Comparison of ENCODE assay signal across 1 cellular context in the genomic region with DNA sequence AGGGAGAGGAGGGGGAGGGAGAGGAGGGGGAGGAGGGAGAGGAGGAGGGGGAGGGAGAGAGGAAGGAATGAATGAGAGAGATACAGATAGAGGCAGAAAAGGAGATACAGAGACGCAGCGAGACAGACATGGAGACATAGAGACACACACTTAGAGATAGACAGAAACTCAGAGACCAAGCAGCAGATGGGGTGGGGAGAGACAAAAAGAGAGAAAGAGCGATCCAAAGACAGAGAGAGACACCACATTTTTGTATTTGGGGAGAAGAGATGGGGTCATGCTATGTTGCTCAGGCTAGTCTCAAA.
A peak's percentile ranks its signal among the peaks of the same experiment; 100 is the strongest.
TF ChIP-seq lines count a peak whose summit lies in the region.

No MANE protein-coding gene starts in this region.

TF ChIP-seq in K562, 482 proteins besides CTCF, POLR2A, EP300 and RAD21:
- TF ChIP-seq RAD51 (IDR thresholded peaks at IDR 0.05; ENCODE audit: borderline replicate concordance, low read depth) (no peak), ZNF263 (CRISPR knock-in tag; IDR thresholded peaks at IDR 0.05; ENCODE audit: borderline replicate concordance) (peak; percentile 98), BACH1 (tag; IDR thresholded peaks at IDR 0.05) (no peak), POLR2G (IDR thresholded peaks at IDR 0.05; ENCODE audit: low read depth, low read length) (no peak), ZNF696 (CRISPR knock-in tag; conservative IDR thresholded peaks at IDR 0.05) (no peak)
- TF ChIP-seq, protein P1, sequence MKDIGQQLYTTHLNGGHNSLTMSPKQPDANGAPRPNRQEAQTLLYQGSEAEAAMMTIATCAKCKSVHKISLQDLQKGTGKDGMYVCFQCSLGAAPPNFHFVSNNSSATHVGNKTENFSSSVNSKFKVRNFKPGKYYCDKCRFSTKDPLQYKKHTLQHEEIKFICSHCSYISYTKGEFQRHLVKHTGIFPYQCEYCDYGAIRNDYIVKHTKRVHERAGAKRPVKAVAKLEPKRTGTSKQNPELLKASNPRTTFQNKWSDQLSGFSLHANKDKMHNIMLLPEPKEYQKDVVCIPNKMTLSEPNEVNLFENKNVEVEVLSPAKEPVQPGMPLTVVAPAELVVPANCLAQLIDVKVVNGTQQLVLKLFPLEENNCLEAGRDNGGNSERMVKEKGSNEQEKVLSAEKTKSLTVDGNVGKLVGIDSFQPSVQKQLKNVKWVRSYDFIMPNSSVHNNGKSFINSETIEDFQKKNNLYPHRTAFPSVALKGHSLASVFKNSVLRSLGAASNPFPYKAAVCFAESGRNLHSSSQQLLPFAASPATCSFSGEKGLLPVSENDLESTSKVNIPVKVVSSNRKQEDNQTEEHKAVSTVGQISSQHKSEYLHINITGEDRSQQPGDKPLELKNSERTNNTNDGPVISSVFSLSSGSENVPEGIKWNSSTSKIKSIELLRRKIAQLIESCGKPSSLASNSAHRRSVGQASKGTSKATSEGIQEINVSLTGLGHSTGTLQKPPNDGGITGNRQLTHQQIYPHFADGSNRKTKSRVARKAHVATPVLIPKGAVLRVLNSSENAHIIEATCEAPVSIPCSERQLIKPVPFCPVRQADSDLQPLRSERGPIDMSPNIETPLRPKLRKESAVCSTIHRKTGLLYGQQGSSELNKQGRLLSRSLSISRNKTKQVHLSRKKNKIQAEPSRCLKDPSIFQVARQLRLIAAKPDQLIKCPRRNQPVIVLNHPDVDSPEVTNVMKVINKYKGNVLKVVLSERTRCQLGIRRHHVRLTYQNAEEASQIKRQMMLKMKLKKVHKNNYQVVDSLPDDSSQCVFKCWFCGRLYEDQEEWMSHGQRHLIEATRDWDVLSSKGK (CRISPR knock-in tag; IDR thresholded peaks at IDR 0.05): no peak
